ENCODE assay signal across 8 cellular contexts in the genomic region with DNA sequence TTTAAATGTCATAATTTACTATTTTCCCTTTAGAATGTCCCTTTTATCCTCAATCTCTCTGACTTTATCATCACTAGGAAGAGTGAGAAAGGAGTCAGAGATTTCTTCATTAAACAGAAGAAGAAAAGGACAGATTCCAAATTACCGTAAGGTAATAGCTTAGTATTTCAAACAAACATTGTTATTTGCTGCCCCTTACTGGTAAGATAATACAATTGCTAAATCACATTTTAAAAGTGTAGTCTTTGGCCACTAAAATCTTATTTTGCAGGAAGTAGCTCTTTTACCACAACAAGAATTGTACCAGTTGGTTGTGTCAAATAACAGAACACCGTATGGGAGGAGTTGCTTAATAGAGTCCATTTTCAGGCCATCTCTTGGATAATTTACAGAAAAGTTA. TPM values are rescaled to one million over a fixed set of nuclear protein-coding genes. Genes with fewer than 3 reads are reported as not detected.
DNase-seq lines count a peak whose midpoint lies in the region; ATAC-seq and TF ChIP-seq lines count a peak whose summit lies in the region.

No MANE protein-coding gene starts in this region.

- intact Hi-C loops in right lobe of liver (cut with DNase I): no loop called here
- intact Hi-C loops in activated T-helper 2 cell treated with anti-CD3 and anti-CD28 coated beads, Interferon-gamma antibody, Interleukin-2, Interleukin-4, amounts not matched to agents 10 μg/mL and 5 μg/mL and 100 μg/mL, durations not matched to agents 14 hours and 24 hours and 36 hours (cut with micrococcal nuclease): loop anchor here (1.0 to 10.0 kb wide), 4 partner anchors 14 to 710 kb away; no protein-coding TSS in a partner anchor

- H3K27ac Mint-ChIP-seq in activated T-helper 2 cell treated with anti-CD3 and anti-CD28 coated beads, Interferon-gamma antibody, Interleukin-2, Interleukin-4, amounts not matched to agents 10 μg/mL and 5 μg/mL and 100 μg/mL, durations not matched to agents 14 hours and 24 hours and 36 hours: no peak overlapping the region

- no peaks in the 10 kb centered on the region for H3K4me1 ChIP-seq in right lobe of liver

- no peak overlapping the region for H3K4me3 ChIP-seq in right lobe of liver

- peaks cover 7% of the 10 kb centered on the region for H3K27me3 Mint-ChIP-seq in activated T-helper 2 cell treated with anti-CD3 and anti-CD28 coated beads, Interferon-gamma antibody, Interleukin-2, Interleukin-4, amounts not matched to agents 10 μg/mL and 5 μg/mL and 100 μg/mL, durations not matched to agents 14 hours and 24 hours and 36 hours (ENCODE audit: low read depth)

- 5% methylated on average over 2 of the region's 2 CpGs for WGBS in right lobe of liver (ENCODE audit: insufficient coverage, low coverage, low lambda C conversion rate, missing lambda C conversion rate)

- no peaks in the 10 kb centered on the region for H3K36me3 Mint-ChIP-seq in activated T-helper 2 cell treated with anti-CD3 and anti-CD28 coated beads, Interferon-gamma antibody, Interleukin-2, Interleukin-4, amounts not matched to agents 10 μg/mL and 5 μg/mL and 100 μg/mL, durations not matched to agents 14 hours and 24 hours and 36 hours (ENCODE audit: low read depth)

- no peaks in the 10 kb centered on the region for H3K27me3 ChIP-seq in right lobe of liver

- ATAC-seq in right lobe of liver (peak; percentile 62 to 82 (median 66)), HG03045 (IDR thresholded peaks at IDR 0.05; ENCODE audit: unreplicated experiment) (no peak), esophagus mucosa (no peak)

- no peaks in the 10 kb centered on the region for H3K9me3 Mint-ChIP-seq in activated T-helper 2 cell treated with anti-CD3 and anti-CD28 coated beads, Interferon-gamma antibody, Interleukin-2, Interleukin-4, amounts not matched to agents 10 μg/mL and 5 μg/mL and 100 μg/mL, durations not matched to agents 14 hours and 24 hours and 36 hours

- H3K36me3 ChIP-seq in right lobe of liver: no peaks in the 10 kb centered on the region

- in situ Hi-C loops in GM13977 (cut with MboI; ENCODE audit: low pct_unique_long_range_greater_than_20kb, low sequenced_read_pairs, unreplicated experiment): loop anchor here (25.0 kb wide), 2 partner anchors 243 to 643 kb away; no protein-coding TSS in a partner anchor
- in situ Hi-C loops in KBM-7 (cut with MboI; ENCODE audit: low pct_unique_long_range_greater_than_20kb, low sequenced_read_pairs): no loop called here

- TF ChIP-seq POLR2A in right lobe of liver (IDR thresholded peaks at IDR 0.05): no peak

- peaks cover 21% of the 10 kb centered on the region for H3K4me1 Mint-ChIP-seq in activated T-helper 2 cell treated with anti-CD3 and anti-CD28 coated beads, Interferon-gamma antibody, Interleukin-2, Interleukin-4, amounts not matched to agents 10 μg/mL and 5 μg/mL and 100 μg/mL, durations not matched to agents 14 hours and 24 hours and 36 hours (ENCODE audit: low read depth)

- no peak overlapping the region for H3K27ac ChIP-seq in right lobe of liver

- H3K9me3 ChIP-seq in right lobe of liver: no peaks in the 10 kb centered on the region

- TF ChIP-seq CTCF in GM13977 (IDR thresholded peaks at IDR 0.05; ENCODE audit: extremely low read depth, insufficient read depth, missing control alignments) (peak; percentile 34), right lobe of liver (IDR thresholded peaks at IDR 0.05) (peak; percentile 25 to 49 (median 45))

- DNase-seq in A172 (ENCODE audit: low spot score) (peak; percentile 49), GM13977 (ENCODE audit: low spot score) (no peak), KBM-7 (peak; percentile 26), amniotic epithelial cell (ENCODE audit: low read depth) (peak; percentile 36), right lobe of liver (no peak)
- no peak for DNase-seq in activated T-helper 2 cell treated with anti-CD3 and anti-CD28 coated beads, Interferon-gamma antibody, Interleukin-2, Interleukin-4, amounts not matched to agents 10 μg/mL and 5 μg/mL and 100 μg/mL, durations not matched to agents 14 hours and 24 hours and 36 hours (ENCODE audit: low spot score)

- H3K4me3 Mint-ChIP-seq in activated T-helper 2 cell treated with anti-CD3 and anti-CD28 coated beads, Interferon-gamma antibody, Interleukin-2, Interleukin-4, amounts not matched to agents 10 μg/mL and 5 μg/mL and 100 μg/mL, durations not matched to agents 14 hours and 24 hours and 36 hours (ENCODE audit: low read depth): no peak overlapping the region

RNA-seq across cellular contexts. Expression of gene CGGBP1, which starts 53.7 kb away (rescaled TPM):
- total RNA-seq in A172 (2014; rRNA removed; shearing (Covaris generic)): 71.1 and 72.9 TPM in 2 replicates
- 10 to 100 TPM; 22.5 to 34.2 (median 30.7) TPM for total RNA-seq in right lobe of liver
- total RNA-seq in activated T-helper 2 cell treated with anti-CD3 and anti-CD28 coated beads, Interferon-gamma antibody, Interleukin-2, Interleukin-4, amounts not matched to agents 10 μg/mL and 5 μg/mL and 100 μg/mL, durations not matched to agents 14 hours and 24 hours and 36 hours: 94.7 and 95.1 TPM in 2 replicates
- 34.4 TPM for total RNA-seq in esophagus mucosa

RNA-seq across cellular contexts. Expression of gene ZNF654, which starts 54.0 kb away (rescaled TPM):
- 11.1 and 17.0 TPM in 2 replicates for total RNA-seq in A172 (2014; rRNA removed; shearing (Covaris generic))
- total RNA-seq in right lobe of liver: 10 to 100 TPM in 1 of 6 experiments, 1 to 10 TPM in 5; 5.4 to 11.7 (median 6.7) TPM
- 16.7 and 20.7 TPM in 2 replicates for total RNA-seq in activated T-helper 2 cell treated with anti-CD3 and anti-CD28 coated beads, Interferon-gamma antibody, Interleukin-2, Interleukin-4, amounts not matched to agents 10 μg/mL and 5 μg/mL and 100 μg/mL, durations not matched to agents 14 hours and 24 hours and 36 hours
- 13.1 TPM for total RNA-seq in esophagus mucosa

Comparison
In these comparisons a context has a peak if more than half of its experiments do, and no peak if none do; other contexts are left out.
1. DNase-seq: peak in A172 (single experiment), KBM-7 (single experiment) and amniotic epithelial cell (single experiment); none in GM13977 (single experiment), right lobe of liver (0 of 3) and activated T-helper 2 cell treated with anti-CD3 and anti-CD28 coated beads, Interferon-gamma antibody, Interleukin-2, Interleukin-4, amounts not matched to agents 10 μg/mL and 5 μg/mL and 100 μg/mL, durations not matched to agents 14 hours and 24 hours and 36 hours (single experiment).
2. ATAC-seq: peak in right lobe of liver (4 of 4); none in HG03045 (single experiment) and esophagus mucosa (single experiment).